ENCODE assay signal across 8 cellular contexts in the genomic region with DNA sequence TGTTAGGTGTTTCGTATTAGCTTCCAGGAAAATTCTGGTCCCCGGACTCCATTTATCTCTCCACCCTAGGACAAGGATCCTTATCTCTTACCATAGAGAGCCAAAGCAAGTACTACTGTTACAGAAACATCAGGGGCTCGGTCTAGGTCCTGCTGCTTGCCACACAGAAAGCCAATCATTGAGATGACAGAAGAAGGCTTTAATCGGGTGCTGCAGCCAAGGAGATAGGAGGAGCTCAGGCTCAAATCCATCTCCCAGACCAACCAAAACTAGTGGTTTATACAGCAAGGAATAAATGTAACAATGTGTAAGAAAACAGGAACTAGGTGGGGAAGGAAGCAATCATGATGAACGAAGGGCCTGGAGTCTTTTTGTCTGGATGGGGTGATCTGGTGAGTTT.
"Had no signal": no experiment of that assay in that cellular context is flagged by ENCODE, and none has a peak within 500 bp of the region (broad histone marks: within the 10 kb centered on the region; RNA-seq: fewer than 3 reads in every experiment).

No MANE protein-coding gene starts in this region.

- H3K9me3 Mint-ChIP-seq: HFFc6 had no signal

- DNase-seq: GM23248, GOT3, H7, HFFc6, IMR-90 had no signal

- H3K4me3 ChIP-seq: GM23248, HAP-1 had no signal

- H2AFZ ChIP-seq: GM23248 had no signal

- H3K4me1 ChIP-seq: HAP-1 had no signal

- H3K9ac ChIP-seq: GM23248 had no signal

- H3K4me3 Mint-ChIP-seq: HFFc6 had no signal

- H3K27ac Mint-ChIP-seq: HFFc6 had no signal

- H3K36me3 ChIP-seq: HAP-1 had no signal

- H3K9me3 ChIP-seq: HAP-1 had no signal

- ATAC-seq: HCT116 had no signal

- H3K27ac ChIP-seq: GM23248, HL-60 had no signal
